ENCODE assay signal across 10 cellular contexts in the genomic region with DNA sequence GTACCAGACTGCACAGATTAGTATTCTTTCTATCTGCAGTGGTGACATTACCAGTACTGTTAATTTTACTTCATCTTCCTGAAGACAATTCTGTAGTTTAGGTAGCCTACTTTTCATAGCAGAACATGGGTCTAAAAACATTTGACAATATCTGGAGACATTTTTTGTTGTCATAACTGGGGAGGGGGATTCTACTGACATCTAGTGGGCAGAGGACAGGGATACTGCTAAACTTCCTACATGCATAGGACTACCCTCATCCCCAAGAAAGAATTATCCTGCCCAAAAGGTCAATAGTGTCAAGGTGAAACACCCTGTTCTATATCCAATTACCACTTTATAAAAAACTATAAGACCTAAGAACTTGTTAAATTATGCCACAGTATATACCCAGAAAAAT. TPM values are rescaled to one million over a fixed set of nuclear protein-coding genes. Genes with fewer than 3 reads are reported as not detected.
DNase-seq lines count a peak whose midpoint lies in the region; ATAC-seq, FAIRE-seq and TF ChIP-seq lines count a peak whose summit lies in the region.
"Had no signal": no experiment of that assay in that cellular context is flagged by ENCODE, and none has a peak within 500 bp of the region (broad histone marks: within the 10 kb centered on the region; RNA-seq: fewer than 3 reads in every experiment).

No MANE protein-coding gene starts in this region.

- TF ChIP-seq EP300 in Ishikawa (IDR thresholded peaks at IDR 0.05; ENCODE audit: borderline replicate concordance): no peak

- no peaks in the 10 kb centered on the region for H3K36me3 ChIP-seq in liver (ENCODE audit: control insufficient read depth in 4 of 4, insufficient read depth in 3 of 4, low read depth in 1 of 4, low read length in 3 of 4)
- H3K36me3 ChIP-seq in kidney (ENCODE audit: control insufficient read depth in 1 of 2, insufficient read depth in 2 of 2, low read length in 2 of 2): no peaks in the 10 kb centered on the region

- FAIRE-seq in kidney (lab: Jason Lieb, UNC): no peak
- no peak for FAIRE-seq in HTR-8/SVneo (lab: Jason Lieb, UNC)

- TF ChIP-seq RAD21 in Ishikawa (IDR thresholded peaks at IDR 0.05; ENCODE audit: low read depth): peak; percentile 29; the same call in 1 of the 2 replicates
- peak; percentile 73 to 80 for TF ChIP-seq RAD21 in liver (IDR thresholded peaks at IDR 0.05)

- intact Hi-C loops in kidney (cut with DNase I): loop anchor here (10.0 kb wide), 1 partner anchor 84 kb away; no protein-coding TSS in a partner anchor

- no peaks in the 10 kb centered on the region for H3K9me3 ChIP-seq in liver (ENCODE audit: control insufficient read depth in 4 of 4, low read length in 3 of 4)
- peaks cover 0 to 8% of the 10 kb centered on the region in 2 donors for H3K9me3 ChIP-seq in kidney (ENCODE audit: control insufficient read depth in 1 of 2, low read length in 2 of 2)

- H3K27me3 ChIP-seq in liver (ENCODE audit: control insufficient read depth in 4 of 4, insufficient read depth in 4 of 4, low read length in 3 of 4): no peaks in the 10 kb centered on the region

- DNase-seq in DMS114 treated with DMSO at 0.1 percent for 48 hours (lab: John Stamatoyannopoulos, UW; ENCODE audit: unreplicated experiment): peak; percentile 43
- DNase-seq in SHP77 treated with DMSO at 0.1 percent for 48 hours (lab: John Stamatoyannopoulos, UW): peak; percentile 22
- DNase-seq in 8988T: no peak
- no peak for DNase-seq in kidney
- no peak for DNase-seq in HTR-8/SVneo (ENCODE audit: insufficient read length, low spot score)
- DNase-seq: activated T-cell treated with anti-CD3 and anti-CD28 coated beads, Interleukin-2, amount 50 U/mL, for 4 hours; effector CD8-positive, alpha-beta T cell had no signal

- H3K4me3 ChIP-seq in liver (ENCODE audit: low read depth in 1 of 3, low read length in 3 of 3) (no peak overlapping the region), kidney (ENCODE audit: low read length in 2 of 2) (no peak overlapping the region)

- TF ChIP-seq CTCF in liver (IDR thresholded peaks at IDR 0.05; ENCODE audit: low read depth, low read length, missing input control): peak; percentile 42
- no peak for TF ChIP-seq CTCF in kidney (IDR thresholded peaks at IDR 0.05; ENCODE audit: borderline replicate concordance, extremely low read depth, insufficient read depth)

- ATAC-seq in HG03342 (IDR thresholded peaks at IDR 0.05; ENCODE audit: unreplicated experiment): no peak
- ATAC-seq: activated T-cell treated with anti-CD3 and anti-CD28 coated beads, Interleukin-2, amount 50 U/mL, for 4 hours had no signal

- no peak overlapping the region for H3K9ac ChIP-seq in liver (ENCODE audit: low read depth in 1 of 2, low read length in 2 of 2)
- no peak overlapping the region for H3K9ac ChIP-seq in kidney (ENCODE audit: low read length in 2 of 2)

- H3K27ac ChIP-seq in liver (ENCODE audit: low read depth in 1 of 2, low read length in 2 of 2) (no peak overlapping the region), kidney (ENCODE audit: low read depth in 2 of 2, low read length in 2 of 2) (no peak overlapping the region)

- H3K4me1 ChIP-seq in liver (ENCODE audit: control insufficient read depth in 4 of 4, insufficient read depth in 4 of 4, low read length in 3 of 4) (peaks cover 0 to 12% (median 6%) of the 10 kb centered on the region in 4 donors), kidney (ENCODE audit: control insufficient read depth in 1 of 2, insufficient read depth in 1 of 2, low read depth in 1 of 2, low read length in 2 of 2) (peaks cover 0 to 8% of the 10 kb centered on the region in 2 donors)

TF ChIP-seq in Ishikawa, 13 proteins besides CTCF, POLR2A, EP300 and RAD21 (continues in another document):
- TF ChIP-seq CEBPB (IDR thresholded peaks at IDR 0.05) (no peak), FOXM1 (IDR thresholded peaks at IDR 0.05; ENCODE audit: borderline replicate concordance, low read depth) (no peak), USF1 (IDR thresholded peaks at IDR 0.05) (no peak), ZBTB7A (IDR thresholded peaks at IDR 0.05; ENCODE audit: low read depth) (no peak), REST (IDR thresholded peaks at IDR 0.05; ENCODE audit: low read depth) (no peak), TCF12 (IDR thresholded peaks at IDR 0.05; ENCODE audit: low read depth) (no peak), EGR1 (IDR thresholded peaks at IDR 0.05) (no peak)
- TF ChIP-seq, protein P1, sequence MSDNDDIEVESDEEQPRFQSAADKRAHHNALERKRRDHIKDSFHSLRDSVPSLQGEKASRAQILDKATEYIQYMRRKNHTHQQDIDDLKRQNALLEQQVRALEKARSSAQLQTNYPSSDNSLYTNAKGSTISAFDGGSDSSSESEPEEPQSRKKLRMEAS (IDR thresholded peaks at IDR 0.05): no peak

TF ChIP-seq in liver, 16 proteins besides CTCF, POLR2A, EP300 and RAD21:
- TF ChIP-seq TAF1 (conservative IDR thresholded peaks at IDR 0.05): no peak
- no peak for TF ChIP-seq YY1 (IDR thresholded peaks at IDR 0.05)
- TF ChIP-seq SP1 (IDR thresholded peaks at IDR 0.05): no peak
- TF ChIP-seq REST (IDR thresholded peaks at IDR 0.05): no peak

RNA-seq across cellular contexts. Expression of gene ARHGAP29, which starts 3.4 kb away (rescaled TPM):
- total RNA-seq in liver: 10 to 100 TPM; 12.5 to 27.7 TPM
- 10 to 100 TPM in 1 of 2 donors, 1 to 10 TPM in 1; 8.3 to 14.0 TPM for polyA plus RNA-seq in liver
- total RNA-seq in kidney: 145 TPM
- polyA plus RNA-seq in kidney (ENCODE audit: insufficient read depth, low read depth, low replicate concordance): 15.9 TPM

Comparison
In these comparisons a context has a peak if more than half of its experiments do, and no peak if none do; other contexts are left out.
1. DNase-seq: peak in DMS114 treated with DMSO at 0.1 percent for 48 hours (single experiment) and SHP77 treated with DMSO at 0.1 percent for 48 hours (single experiment); none in 8988T (single experiment), kidney (single experiment) and HTR-8/SVneo (single experiment).